In the genomic region with DNA sequence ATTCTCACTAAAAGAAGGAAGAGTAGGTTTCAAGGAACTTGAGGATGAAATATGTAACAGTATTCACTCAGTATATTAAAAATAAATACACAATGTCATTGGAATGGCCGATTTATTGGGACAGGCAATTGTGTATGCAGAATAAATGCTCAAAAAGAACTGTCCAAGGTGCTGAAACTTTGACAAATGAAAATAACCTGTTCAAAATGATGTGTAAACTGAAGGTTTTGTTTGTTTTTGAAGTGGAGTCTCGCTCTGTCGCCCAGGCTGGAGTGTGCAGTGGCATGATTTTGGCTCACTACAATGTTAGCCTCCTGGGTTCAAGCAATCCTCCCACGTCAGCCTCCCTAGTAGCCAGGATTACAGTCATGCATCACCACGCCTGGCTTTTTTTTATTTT, we compare ENCODE assay signal across 21 cellular contexts.
DNase-seq lines count a peak whose midpoint lies in the region; ATAC-seq, FAIRE-seq and TF ChIP-seq lines count a peak whose summit lies in the region.
"Had no signal": no experiment of that assay in that cellular context is flagged by ENCODE, and none has a peak within 500 bp of the region (broad histone marks: within the 10 kb centered on the region; RNA-seq: fewer than 3 reads in every experiment).

No MANE protein-coding gene starts in this region.

- H3K4me3 ChIP-seq in cardiac muscle cell (no peak overlapping the region), heart left ventricle (no peak overlapping the region), fibroblast of pulmonary artery (replicated peaks; ENCODE audit: low read depth, low read length) (no peak overlapping the region)
- H3K4me3 ChIP-seq: ascending aorta, upper lobe of right lung had no signal

- H3K9me3 ChIP-seq in cardiac muscle cell (ENCODE audit: low read depth) (no peaks in the 10 kb centered on the region), heart left ventricle (no peaks in the 10 kb centered on the region)
- H3K9me3 ChIP-seq: upper lobe of right lung had no signal

- peak; percentile 1 to 82 for DNase-seq in cardiac muscle cell (ENCODE audit: low read depth in 1 of 2, low spot score in 1 of 2)
- no peak for DNase-seq in heart left ventricle
- peak; percentile 10 for DNase-seq in RCC 7860 (ENCODE audit: low spot score)
- peak; percentile 7 for DNase-seq in fibroblast of pulmonary artery (ENCODE audit: low read depth)
- DNase-seq in urothelium cell line (ENCODE audit: low spot score), result peak; percentile 19
- DNase-seq: activated CD8-positive, alpha-beta memory T cell treated with anti-CD3 and anti-CD28 coated beads, Interleukin-2, amount 10 ng/mL, durations not matched to agents 7 days and 5 days; activated effector memory CD4-positive, alpha-beta T cell treated with Interleukin-2 at 50 U/mL for 16 hours; CD4-positive, alpha-beta T cell; HCEC 1CT; hypothalamus; naive B cell; NCI-H2107; stimulated activated naive CD8-positive, alpha-beta T cell treated with anti-CD3 and anti-CD28 coated beads, Interleukin-15, Interleukin-2, amounts not matched to agents 100 U/mL and 50 U/mL, for 24 hours; upper lobe of right lung had no signal

- no peak for ATAC-seq in heart left ventricle
- ATAC-seq in GM19023 (IDR thresholded peaks at IDR 0.05; ENCODE audit: unreplicated experiment), result no peak
- ATAC-seq in HG02973 (IDR thresholded peaks at IDR 0.05; ENCODE audit: unreplicated experiment), result no peak
- no peak for ATAC-seq in GM21423 (IDR thresholded peaks at IDR 0.05; ENCODE audit: unreplicated experiment)
- ATAC-seq: activated CD4-positive, CD25-positive, alpha-beta regulatory T cell treated with anti-CD3 and anti-CD28 coated beads, Interleukin-2, amount 50 U/mL, for 24 hours; activated CD8-positive, alpha-beta memory T cell treated with anti-CD3 and anti-CD28 coated beads, Interleukin-2, amount 10 ng/mL, durations not matched to agents 7 days and 5 days; esophagus mucosa; left lobe of liver; stimulated activated naive CD8-positive, alpha-beta T cell treated with anti-CD3 and anti-CD28 coated beads, Interleukin-15, Interleukin-2, amounts not matched to agents 100 U/mL and 50 U/mL, for 24 hours; upper lobe of right lung had no signal

- H3K36me3 ChIP-seq in cardiac muscle cell (no peaks in the 10 kb centered on the region), heart left ventricle (no peaks in the 10 kb centered on the region)
- H3K36me3 ChIP-seq: ascending aorta, upper lobe of right lung had no signal

- intact Hi-C loops in heart left ventricle (cut with DNase I), result no loop called here

- TF ChIP-seq POLR2A in heart left ventricle (IDR thresholded peaks at IDR 0.05), result no peak

- FAIRE-seq in RCC 7860 (lab: Jason Lieb, UNC) (no peak), urothelium cell line (lab: Jason Lieb, UNC) (no peak)

- H3K27ac ChIP-seq in cardiac muscle cell (no peak overlapping the region), heart left ventricle (no peak overlapping the region)
- H3K27ac ChIP-seq: ascending aorta, upper lobe of right lung had no signal

- TF ChIP-seq CTCF in cardiac muscle cell (IDR thresholded peaks at IDR 0.05; ENCODE audit: low read depth, low read length) (no peak), heart left ventricle (IDR thresholded peaks at IDR 0.05) (no peak), fibroblast of pulmonary artery (IDR thresholded peaks at IDR 0.05; ENCODE audit: low read length, missing control alignments) (no peak)

- no peaks in the 10 kb centered on the region for H3K27me3 ChIP-seq in cardiac muscle cell
- H3K27me3 ChIP-seq in heart left ventricle, result no peaks in the 10 kb centered on the region
- H3K27me3 ChIP-seq: ascending aorta, upper lobe of right lung had no signal

- 49 to 59% (median 51%) methylated on average over 5 of the region's 5 CpGs for WGBS in heart left ventricle, 4 donors

- no peaks in the 10 kb centered on the region for H3K4me1 ChIP-seq in cardiac muscle cell (ENCODE audit: low read depth)
- no peaks in the 10 kb centered on the region for H3K4me1 ChIP-seq in heart left ventricle
- H3K4me1 ChIP-seq: ascending aorta, upper lobe of right lung had no signal

Comparison
In these comparisons a context has a peak if more than half of its experiments do, and no peak if none do; other contexts are left out.
1. DNase-seq: peak in cardiac muscle cell (2 of 2), RCC 7860 (single experiment), fibroblast of pulmonary artery (single experiment) and urothelium cell line (single experiment); none in heart left ventricle (0 of 5).